ENCODE assay signal across 8 cellular contexts in genomic region chr2:48448274-48449061, GRCh38. TPM values are rescaled to one million over a fixed set of nuclear protein-coding genes. Genes with fewer than 3 reads are reported as not detected.
A peak's percentile ranks its signal among the peaks of the same experiment; 100 is the strongest.
DNase-seq lines count a peak whose midpoint lies in the region; ATAC-seq, FAIRE-seq and TF ChIP-seq lines count a peak whose summit lies in the region.

No MANE protein-coding gene starts in this region.

- peak overlapping the region; percentile 69 for H3K27ac Mint-ChIP-seq in activated T-helper 17 cell treated with anti-CD3 and anti-CD28 coated beads, Interleukin-2, amount 50 U/mL, for 72 hours

- peak; percentile 50 for ATAC-seq in HG03469 (IDR thresholded peaks at IDR 0.05; ENCODE audit: unreplicated experiment)
- ATAC-seq in activated T-helper 17 cell treated with anti-CD3 and anti-CD28 coated beads, Interleukin-2, amount 50 U/mL, for 72 hours (replicated peaks) = peak; percentile 89
- peak; percentile 85 for ATAC-seq in HepG2
- ATAC-seq in HG02970 (IDR thresholded peaks at IDR 0.05; ENCODE audit: low FRiP score, unreplicated experiment) = no peak
- ATAC-seq in HG03571 (IDR thresholded peaks at IDR 0.05; ENCODE audit: unreplicated experiment) = no peak

- in situ Hi-C loops in HepG2 (cut with HindIII; ENCODE audit: extremely low pct_ligation_motif_present, low pct_unique_long_range_greater_than_20kb) = no loop called here

- POLR2A ChIA-PET in HepG2 (lab: Yijun Ruan, JAX) (interaction anchor here (0.9 kb wide), 1 partner anchor 666 kb away, joined by 3 read pairs; the partner anchor contains the start of gene MSH6), GM10248 (lab: Yijun Ruan, JAX) (no interaction called here)

- H3K4me2 ChIP-seq in HepG2 (ENCODE audit: low read depth, low read length) = peak overlapping the region; percentile 46

- peaks cover 12% of the 10 kb centered on the region for H3K79me2 ChIP-seq in HepG2 (ENCODE audit: insufficient read depth, low read length)

- BruUV-seq in HepG2 (replicated peaks; lab: Mats Ljungman, UMichigan) = no TSS peak

- DNase-seq in AG20443 (ENCODE audit: low spot score) = peak; percentile 65
- peak; percentile 85 for DNase-seq in HepG2 (ENCODE audit: low spot score)
- DNase-seq in GM10248 (ENCODE audit: extremely low spot score) = no peak

- peaks cover 81% of the 10 kb centered on the region for H3K4me1 ChIP-seq in HepG2 (ENCODE audit: insufficient read depth, low read length)

- no peak for FAIRE-seq in HepG2 (lab: Jason Lieb, UNC)

- H3K4me1 Mint-ChIP-seq in activated T-helper 17 cell treated with anti-CD3 and anti-CD28 coated beads, Interleukin-2, amount 50 U/mL, for 72 hours = peaks cover 24% of the 10 kb centered on the region

- no peaks in the 10 kb centered on the region for H3K9me3 Mint-ChIP-seq in activated T-helper 17 cell treated with anti-CD3 and anti-CD28 coated beads, Interleukin-2, amount 50 U/mL, for 72 hours

- H3K27ac ChIP-seq in HepG2 (ENCODE audit: extremely low read length, insufficient read depth, low read length) = peak overlapping the region; percentile 62

- no peaks in the 10 kb centered on the region for H3K27me3 ChIP-seq in HepG2 (ENCODE audit: control insufficient read depth in 1 of 2, insufficient read depth in 2 of 2, low read length in 2 of 2)

- no peak overlapping the region for H2AFZ ChIP-seq in HepG2 (ENCODE audit: low read length)

- CTCF ChIA-PET in HepG2 (lab: Yijun Ruan, JAX; ENCODE audit: low intra/inter-chr PET ratio, low total read pairs) = no interaction called here
- CTCF ChIA-PET in GM10248 (lab: Yijun Ruan, JAX) = interaction anchor here (1.0 to 1.1 kb wide), 3 partner anchors 22 to 342 kb away, joined by 3 read pairs; no protein-coding TSS in a partner anchor

- TF ChIP-seq RAD21 in HepG2 (CRISPR knock-in tag; IDR thresholded peaks at IDR 0.05) = no peak

- 12% methylated on average over 5 of the region's 5 CpGs for WGBS in HepG2 (ENCODE audit: low lambda C conversion rate)

- H4K20me1 ChIP-seq in HepG2 (ENCODE audit: insufficient read depth, low read length) = no peaks in the 10 kb centered on the region

- intact Hi-C loops in HepG2 (cut with micrococcal nuclease; ENCODE audit: unreplicated experiment) = no loop called here

- H3K27me3 Mint-ChIP-seq in activated T-helper 17 cell treated with anti-CD3 and anti-CD28 coated beads, Interleukin-2, amount 50 U/mL, for 72 hours = no peaks in the 10 kb centered on the region

- H3K4me3 Mint-ChIP-seq in activated T-helper 17 cell treated with anti-CD3 and anti-CD28 coated beads, Interleukin-2, amount 50 U/mL, for 72 hours = peak overlapping the region; percentile 52

- peak overlapping the region; percentile 16; the same call in 1 of the 2 replicates for H3K9ac ChIP-seq in HepG2 (ENCODE audit: insufficient read depth, low read depth, low read length)

- no peak for TF ChIP-seq CTCF in HepG2 (CRISPR knock-in tag; IDR thresholded peaks at IDR 0.05)
- TF ChIP-seq CTCF in GM10248 (IDR thresholded peaks at IDR 0.05; ENCODE audit: control extremely low read depth, extremely low read depth, low read depth, missing control alignments) = no peak

- peaks cover 0 to 3% of the 10 kb centered on the region in 2 experiments; a peak in 3 of 5 replicates for H3K36me3 ChIP-seq in HepG2 (replicated peaks in 1 of 2; ENCODE audit: control insufficient read depth in 1 of 2, insufficient read depth in 2 of 2, low read length in 2 of 2)

- peak; percentile 18 for TF ChIP-seq POLR2A in GM19099 (IDR thresholded peaks at IDR 0.05; ENCODE audit: extremely low read depth, insufficient read length, low read depth)
- no peak for TF ChIP-seq POLR2A in HepG2 (IDR thresholded peaks at IDR 0.05; ENCODE audit: insufficient read depth in 1 of 2, low read depth in 2 of 2, low read length in 2 of 2)

- TF ChIP-seq EP300 in HepG2 (IDR thresholded peaks at IDR 0.05; ENCODE audit: low read depth in 2 of 2, low read length in 2 of 2) = peak in 1 of 2 experiments; percentile 85; a peak in 1 of 4 replicates
- TF ChIP-seq EP300 in HepG2 (CRISPR knock-in tag; IDR thresholded peaks at IDR 0.05; ENCODE audit: borderline replicate concordance) = peak; percentile 51; the same call in 1 of the 2 replicates

- peaks cover 35% of the 10 kb centered on the region for H3K36me3 Mint-ChIP-seq in activated T-helper 17 cell treated with anti-CD3 and anti-CD28 coated beads, Interleukin-2, amount 50 U/mL, for 72 hours (ENCODE audit: low read depth)

- peak overlapping the region in 1 of 3 experiments; percentile 11; a peak in 1 of 6 replicates for H3K4me3 ChIP-seq in HepG2 (replicated peaks in 1 of 3; ENCODE audit: insufficient read depth in 1 of 3, low read depth in 2 of 3, low read length in 3 of 3)

- no peaks in the 10 kb centered on the region for H3K9me3 ChIP-seq in HepG2 (ENCODE audit: low read length)

TF ChIP-seq in HepG2, 621 proteins besides CTCF, POLR2A, EP300 and RAD21 (continues in another document):
- TF ChIP-seq SAP130 (CRISPR knock-in tag; IDR thresholded peaks at IDR 0.05; ENCODE audit: low read depth) (peak; percentile 59), TERF1 (CRISPR knock-in tag; IDR thresholded peaks at IDR 0.05) (no peak), MLLT10 (CRISPR knock-in tag; IDR thresholded peaks at IDR 0.05) (no peak), TARDBP (CRISPR knock-in tag; IDR thresholded peaks at IDR 0.05) (no peak; the same call in 1 of the 2 replicates), NR2F1 (CRISPR knock-in tag; IDR thresholded peaks at IDR 0.05) (0 out of 4 replicates have a peak, but pooled peaks of 1 of the 2 experiments have one; percentile 9), ZNF205 (CRISPR knock-in tag; IDR thresholded peaks at IDR 0.05) (no peak)

RNA-seq across cellular contexts. Expression of gene PPP1R21, which starts 7.9 kb away (rescaled TPM):
- 10 to 100 TPM; 25.6 to 39.6 TPM for total RNA-seq in activated T-helper 17 cell treated with anti-CD3 and anti-CD28 coated beads, Interleukin-2, amount 50 U/mL, for 72 hours
- total RNA-seq in HepG2 (2016; rRNA removed; fragmentation: Illumina TruSeq; extraction: Trizol) = 15.5 and 26.0 TPM in 2 replicates
- total RNA-seq in HepG2 (2016; cell fraction: cytosol; rRNA removed; fragmentation: Illumina TruSeq; extraction: Trizol; ENCODE audit: low read depth) = 23.4 and 25.6 TPM in 2 replicates
- 11.8 and 21.9 TPM in 2 replicates for total RNA-seq in HepG2 (2016; cell fraction: insoluble cytoplasmic fraction; rRNA removed; fragmentation: Illumina TruSeq; extraction: Trizol)
- 17.4 and 18.5 TPM in 2 replicates for total RNA-seq in HepG2 (2016; cell fraction: membrane; rRNA removed; fragmentation: Illumina TruSeq; extraction: Trizol)
- 19.8 and 24.1 TPM in 2 replicates for total RNA-seq in HepG2 (2016; cell fraction: nucleus; rRNA removed; fragmentation: Illumina TruSeq; extraction: Trizol)
- 18.8 and 21.9 TPM in 2 replicates for polyA plus RNA-seq in HepG2 (2011; rRNA removed)
- 8.8 and 12.8 TPM in 2 replicates for polyA plus RNA-seq in HepG2 (2011; cell fraction: cytosol; rRNA removed)
- 17.9 and 22.6 TPM in 2 replicates for polyA plus RNA-seq in HepG2 (2011; cell fraction: nucleus; rRNA removed)
- 17.3 and 23.4 TPM in 2 replicates for polyA plus RNA-seq in HepG2 (2012)
- 4.0 and 5.5 TPM in 2 replicates for polyA plus RNA-seq in HepG2 (2016; cell fraction: cytosol; fragmentation: Illumina TruSeq; extraction: Trizol; ENCODE audit: low read depth)
- 20.2 and 22.6 TPM in 2 replicates for polyA plus RNA-seq in HepG2 (2016; cell fraction: insoluble cytoplasmic fraction; fragmentation: Illumina TruSeq; extraction: Trizol; ENCODE audit: low read depth)
- polyA plus RNA-seq in HepG2 (2016; cell fraction: membrane; fragmentation: Illumina TruSeq; extraction: Trizol; ENCODE audit: low read depth) = 9.9 and 10.8 TPM in 2 replicates
- 22.0 and 24.6 TPM in 2 replicates for polyA plus RNA-seq in HepG2 (2016; cell fraction: nucleus; fragmentation: Illumina TruSeq; extraction: Trizol; ENCODE audit: insufficient read depth, low read depth)
- polyA minus RNA-seq in HepG2 (2011; rRNA and poly(A)+ RNA removed; ENCODE audit: low replicate concordance) = 9.2 and 19.0 TPM in 2 replicates
- polyA minus RNA-seq in HepG2 (2011; cell fraction: cytosol; rRNA and poly(A)+ RNA removed) = 7.7 and 8.6 TPM in 2 replicates
- polyA minus RNA-seq in HepG2 (2011; cell fraction: nucleus; rRNA and poly(A)+ RNA removed) = 43.3 and 50.4 TPM in 2 replicates

Comparison
In these comparisons a context has a peak if more than half of its experiments do, and no peak if none do; other contexts are left out.
1. ATAC-seq: peak in HG03469 (single experiment), activated T-helper 17 cell treated with anti-CD3 and anti-CD28 coated beads, Interleukin-2, amount 50 U/mL, for 72 hours (single experiment) and HepG2 (single experiment); none in HG02970 (single experiment) and HG03571 (single experiment).